Comparison of ENCODE assay signal across 8 cellular contexts in the genomic region with DNA sequence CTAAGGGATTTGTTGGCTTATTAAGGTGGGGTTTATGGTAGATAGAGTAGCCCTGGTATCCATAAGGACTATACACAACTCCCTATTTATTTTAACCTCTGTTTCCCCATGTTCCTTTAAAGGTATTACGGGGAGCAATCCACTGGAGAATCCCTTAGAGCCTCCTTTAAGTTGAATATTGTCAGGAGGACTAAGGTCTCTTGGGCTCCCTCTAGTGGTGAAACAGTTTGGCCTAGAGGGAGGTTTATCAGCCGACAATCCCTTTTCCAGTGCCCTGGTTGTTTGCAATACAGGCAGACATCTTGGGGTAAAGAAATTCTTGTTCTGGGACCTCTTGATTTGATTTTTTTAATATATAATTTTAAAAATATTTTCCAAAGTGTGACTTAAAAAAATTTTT. TPM values are rescaled to one million over a fixed set of nuclear protein-coding genes. Genes with fewer than 3 reads are reported as not detected.
A peak's percentile ranks its signal among the peaks of the same experiment; 100 is the strongest.
DNase-seq lines count a peak whose midpoint lies in the region; ATAC-seq and TF ChIP-seq lines count a peak whose summit lies in the region.

No MANE protein-coding gene starts in this region.

- H3K27me3 ChIP-seq in body of pancreas: no peaks in the 10 kb centered on the region

- no peaks in the 10 kb centered on the region for H3K4me1 ChIP-seq in body of pancreas

- 37 to 50% methylated on average over 2 of the region's 2 CpGs for WGBS in body of pancreas, 2 donors

- no peak overlapping the region for H3K4me3 ChIP-seq in body of pancreas

- no peak overlapping the region for H3K27ac ChIP-seq in body of pancreas

- peak; percentile 49 to 87 (median 62) for TF ChIP-seq CTCF in body of pancreas (IDR thresholded peaks at IDR 0.05)

- H3K36me3 ChIP-seq in body of pancreas (replicated peaks in 1 of 2; ENCODE audit: insufficient read depth in 1 of 2, low read depth in 2 of 2): no peaks in the 10 kb centered on the region

- DNase-seq in DMS153 (lab: John Stamatoyannopoulos, UW) (peak; percentile 39), LoVo (ENCODE audit: low spot score) (peak; percentile 57), body of pancreas (peak; percentile 63 to 66 (median 64)), iPS-NIHi7 (ENCODE audit: extremely low spot score) (peak; percentile 66), GM19238 (ENCODE audit: insufficient read length, low spot score) (no peak)
- DNase-seq in stimulated activated CD4-positive, alpha-beta T cell treated with anti-CD3 and anti-CD28 coated beads, Interleukin-2, amount 100 ng/mL, for 4 hours (ENCODE audit: low read depth): peak; percentile 37

- intact Hi-C loops in body of pancreas (cut with DNase I): no loop called here

- no peak for TF ChIP-seq POLR2A in body of pancreas (IDR thresholded peaks at IDR 0.05)

- no peaks in the 10 kb centered on the region for H3K9me3 ChIP-seq in body of pancreas

- peak; percentile 71 for ATAC-seq in GM21423 (IDR thresholded peaks at IDR 0.05; ENCODE audit: unreplicated experiment)
- ATAC-seq in SK-N-SH treated with all-trans-retinoic acid at 6 μM for 48 hours: peak; percentile 97
- ATAC-seq in body of pancreas: peak; percentile 66

TF ChIP-seq in SK-N-SH treated with all-trans-retinoic acid at 6 μM for 48 hours, 23 proteins besides CTCF, POLR2A, EP300 and RAD21:
- TF ChIP-seq CSDC2 (CRISPR knock-in tag; IDR thresholded peaks at IDR 0.05): no peak
- TF ChIP-seq TCF4 (CRISPR knock-in tag; IDR thresholded peaks at IDR 0.05; ENCODE audit: borderline replicate concordance): no peak
- TF ChIP-seq ESRRG (CRISPR knock-in tag; IDR thresholded peaks at IDR 0.05): no peak
- TF ChIP-seq, protein P1, sequence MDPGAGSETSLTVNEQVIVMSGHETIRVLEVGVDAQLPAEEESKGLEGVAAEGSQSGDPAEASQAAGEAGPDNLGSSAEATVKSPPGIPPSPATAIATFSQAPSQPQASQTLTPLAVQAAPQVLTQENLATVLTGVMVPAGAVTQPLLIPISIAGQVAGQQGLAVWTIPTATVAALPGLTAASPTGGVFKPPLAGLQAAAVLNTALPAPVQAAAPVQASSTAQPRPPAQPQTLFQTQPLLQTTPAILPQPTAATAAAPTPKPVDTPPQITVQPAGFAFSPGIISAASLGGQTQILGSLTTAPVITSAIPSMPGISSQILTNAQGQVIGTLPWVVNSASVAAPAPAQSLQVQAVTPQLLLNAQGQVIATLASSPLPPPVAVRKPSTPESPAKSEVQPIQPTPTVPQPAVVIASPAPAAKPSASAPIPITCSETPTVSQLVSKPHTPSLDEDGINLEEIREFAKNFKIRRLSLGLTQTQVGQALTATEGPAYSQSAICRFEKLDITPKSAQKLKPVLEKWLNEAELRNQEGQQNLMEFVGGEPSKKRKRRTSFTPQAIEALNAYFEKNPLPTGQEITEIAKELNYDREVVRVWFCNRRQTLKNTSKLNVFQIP (CRISPR knock-in tag; IDR thresholded peaks at IDR 0.05; ENCODE audit: borderline replicate concordance, low read depth): no peak
- TF ChIP-seq, protein P2, sequence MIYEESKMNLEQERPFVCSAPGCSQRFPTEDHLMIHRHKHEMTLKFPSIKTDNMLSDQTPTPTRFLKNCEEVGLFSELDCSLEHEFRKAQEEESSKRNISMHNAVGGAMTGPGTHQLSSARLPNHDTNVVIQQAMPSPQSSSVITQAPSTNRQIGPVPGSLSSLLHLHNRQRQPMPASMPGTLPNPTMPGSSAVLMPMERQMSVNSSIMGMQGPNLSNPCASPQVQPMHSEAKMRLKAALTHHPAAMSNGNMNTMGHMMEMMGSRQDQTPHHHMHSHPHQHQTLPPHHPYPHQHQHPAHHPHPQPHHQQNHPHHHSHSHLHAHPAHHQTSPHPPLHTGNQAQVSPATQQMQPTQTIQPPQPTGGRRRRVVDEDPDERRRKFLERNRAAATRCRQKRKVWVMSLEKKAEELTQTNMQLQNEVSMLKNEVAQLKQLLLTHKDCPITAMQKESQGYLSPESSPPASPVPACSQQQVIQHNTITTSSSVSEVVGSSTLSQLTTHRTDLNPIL (CRISPR knock-in tag; IDR thresholded peaks at IDR 0.05; ENCODE audit: low read depth): no peak
- TF ChIP-seq GLIS3 (CRISPR knock-in tag; IDR thresholded peaks at IDR 0.05): no peak

RNA-seq across cellular contexts. Expression of gene OPA1, which starts 12.9 kb away (rescaled TPM):
- 10 to 100 TPM; 20.8 to 45.8 TPM for total RNA-seq in body of pancreas

RNA-seq across cellular contexts. Expression of gene ATP13A4, which starts 51.2 kb away (rescaled TPM):
- 10 to 100 TPM in 1 of 2 donors, 1 to 10 TPM in 1; 7.9 to 14.3 TPM for total RNA-seq in body of pancreas
